In genomic region chr1:24659993-24660665, GRCh38 we compare ENCODE assay signal across 20 cellular contexts. TPM values are rescaled to one million over a fixed set of nuclear protein-coding genes. Genes with fewer than 3 reads are reported as not detected.
DNase-seq lines count a peak whose midpoint lies in the region; ATAC-seq lines count a peak whose summit lies in the region.
"Had no signal": no experiment of that assay in that cellular context is flagged by ENCODE, and none has a peak within 500 bp of the region (broad histone marks: within the 10 kb centered on the region; RNA-seq: fewer than 3 reads in every experiment).

No MANE protein-coding gene starts in this region.

- no peaks in the 10 kb centered on the region for H3K9me3 Mint-ChIP-seq in activated T-cell treated with anti-CD3 and anti-CD28 coated beads, Interleukin-2, amount 50 U/mL, for 72 hours
- no peaks in the 10 kb centered on the region for H3K9me3 Mint-ChIP-seq in activated T-helper 17 cell treated with anti-CD3 and anti-CD28 coated beads, Interleukin-2, amount 50 U/mL, for 72 hours
- no peaks in the 10 kb centered on the region for H3K9me3 Mint-ChIP-seq in immature natural killer cell
- no peaks in the 10 kb centered on the region for H3K9me3 Mint-ChIP-seq in stimulated activated naive CD8-positive, alpha-beta T cell treated with anti-CD3 and anti-CD28 coated beads, Interleukin-15, amount 100 ng/mL, for 72 hours
- H3K9me3 Mint-ChIP-seq: H9 had no signal

- ATAC-seq in activated T-cell treated with anti-CD3 and anti-CD28 coated beads, Interleukin-2, amount 50 U/mL, for 72 hours (replicated peaks in 1 of 2): no peak
- ATAC-seq in activated T-helper 17 cell treated with anti-CD3 and anti-CD28 coated beads, Interleukin-2, amount 50 U/mL, for 72 hours (replicated peaks): no peak
- no peak for ATAC-seq in stimulated activated naive CD8-positive, alpha-beta T cell treated with anti-CD3 and anti-CD28 coated beads, Interleukin-15, amount 100 ng/mL, for 72 hours
- ATAC-seq in HG03135 (IDR thresholded peaks at IDR 0.05; ENCODE audit: unreplicated experiment): no peak
- ATAC-seq: A549, gastroesophageal sphincter, Panc1 had no signal

- no peaks in the 10 kb centered on the region for H3K27me3 Mint-ChIP-seq in activated T-cell treated with anti-CD3 and anti-CD28 coated beads, Interleukin-2, amount 50 U/mL, for 72 hours (ENCODE audit: low read depth)
- H3K27me3 Mint-ChIP-seq in activated T-helper 17 cell treated with anti-CD3 and anti-CD28 coated beads, Interleukin-2, amount 50 U/mL, for 72 hours: no peaks in the 10 kb centered on the region
- H3K27me3 Mint-ChIP-seq in immature natural killer cell (ENCODE audit: low read depth in 3 of 3): peaks cover 0 to 2% (median 0%) of the 10 kb centered on the region in 3 donors
- no peaks in the 10 kb centered on the region for H3K27me3 Mint-ChIP-seq in stimulated activated naive CD8-positive, alpha-beta T cell treated with anti-CD3 and anti-CD28 coated beads, Interleukin-15, amount 100 ng/mL, for 72 hours

- H3K4me1 Mint-ChIP-seq in activated T-cell treated with anti-CD3 and anti-CD28 coated beads, Interleukin-2, amount 50 U/mL, for 72 hours (ENCODE audit: low read depth): peaks cover 30% of the 10 kb centered on the region
- H3K4me1 Mint-ChIP-seq in activated T-helper 17 cell treated with anti-CD3 and anti-CD28 coated beads, Interleukin-2, amount 50 U/mL, for 72 hours: peaks cover 8% of the 10 kb centered on the region
- H3K4me1 Mint-ChIP-seq in immature natural killer cell: peaks cover 8 to 39% of the 10 kb centered on the region in 2 donors
- H3K4me1 Mint-ChIP-seq in stimulated activated naive CD8-positive, alpha-beta T cell treated with anti-CD3 and anti-CD28 coated beads, Interleukin-15, amount 100 ng/mL, for 72 hours: peaks cover 46% of the 10 kb centered on the region
- H3K4me1 Mint-ChIP-seq: H9 had no signal

- DNase-seq in activated T-cell treated with anti-CD3 and anti-CD28 coated beads, Interleukin-2, amount 50 U/mL, for 72 hours: no peak
- DNase-seq in activated T-cell treated with anti-CD3 and anti-CD28 coated beads for 4 hours (no peak), immature natural killer cell (no peak), HuH-7 (ENCODE audit: low spot score) (no peak), DMS153 (lab: John Stamatoyannopoulos, UW) (no peak)
- DNase-seq in stimulated activated naive CD8-positive, alpha-beta T cell treated with anti-CD3 and anti-CD28 coated beads, Interleukin-15, amount 100 ng/mL, for 72 hours: no peak
- DNase-seq: amniotic stem cell; COR-L47; H9; NCI-H2081 treated with DMSO at 0.1 percent for 48 hours; NCI-H526; occipital lobe; sigmoid colon; stimulated activated CD4-positive, alpha-beta T cell treated with anti-CD3 and anti-CD28 coated beads, Interleukin-4, amount 100 ng/mL, for 24 hours; WERI-Rb-1 had no signal

- peak overlapping the region in 1 of 2 donors; percentile 7 for H3K4me3 Mint-ChIP-seq in activated T-cell treated with anti-CD3 and anti-CD28 coated beads, Interleukin-2, amount 50 U/mL, for 72 hours
- H3K4me3 Mint-ChIP-seq in activated T-helper 17 cell treated with anti-CD3 and anti-CD28 coated beads, Interleukin-2, amount 50 U/mL, for 72 hours: no peak overlapping the region
- H3K4me3 Mint-ChIP-seq in immature natural killer cell: no peak overlapping the region
- no peak overlapping the region for H3K4me3 Mint-ChIP-seq in stimulated activated naive CD8-positive, alpha-beta T cell treated with anti-CD3 and anti-CD28 coated beads, Interleukin-15, amount 100 ng/mL, for 72 hours
- H3K4me3 Mint-ChIP-seq: H9 had no signal

- peak overlapping the region; percentile 91 for H3K27ac Mint-ChIP-seq in activated T-cell treated with anti-CD3 and anti-CD28 coated beads, Interleukin-2, amount 50 U/mL, for 72 hours
- peak overlapping the region; percentile 66 for H3K27ac Mint-ChIP-seq in activated T-helper 17 cell treated with anti-CD3 and anti-CD28 coated beads, Interleukin-2, amount 50 U/mL, for 72 hours
- peak overlapping the region in 4 of 6 donors; percentile 3 to 58 (median 16) for H3K27ac Mint-ChIP-seq in immature natural killer cell
- H3K27ac Mint-ChIP-seq in stimulated activated naive CD8-positive, alpha-beta T cell treated with anti-CD3 and anti-CD28 coated beads, Interleukin-15, amount 100 ng/mL, for 72 hours: peak overlapping the region; percentile 10 to 91

- H3K36me3 Mint-ChIP-seq in activated T-cell treated with anti-CD3 and anti-CD28 coated beads, Interleukin-2, amount 50 U/mL, for 72 hours (ENCODE audit: insufficient read depth in 2 of 2): peaks cover 4 to 45% of the 10 kb centered on the region in 2 donors
- H3K36me3 Mint-ChIP-seq in activated T-helper 17 cell treated with anti-CD3 and anti-CD28 coated beads, Interleukin-2, amount 50 U/mL, for 72 hours (ENCODE audit: low read depth): peaks cover 100% of the 10 kb centered on the region
- H3K36me3 Mint-ChIP-seq in immature natural killer cell: peaks cover 24 to 48% (median 34%) of the 10 kb centered on the region in 3 donors

RNA-seq across cellular contexts. Expression of gene SRRM1, which starts 17.0 kb away (rescaled TPM):
- total RNA-seq in activated T-cell treated with anti-CD3 and anti-CD28 coated beads, Interleukin-2, amount 50 U/mL, for 72 hours: 100 to 1,000 TPM; 187 to 223 TPM
- total RNA-seq in activated T-helper 17 cell treated with anti-CD3 and anti-CD28 coated beads, Interleukin-2, amount 50 U/mL, for 72 hours: 100 to 1,000 TPM; 151 to 223 TPM
- polyA plus RNA-seq in immature natural killer cell: 100 to 1,000 TPM in 2 of 3 donors, 10 to 100 TPM in 1; 41.4 to 266 (median 103) TPM

Comparison
In these comparisons a context has a peak if more than half of its experiments do, and no peak if none do; other contexts are left out.
1. H3K27ac Mint-ChIP-seq: peak in every context shown above with its lines; median percentile 91 in activated T-cell treated with anti-CD3 and anti-CD28 coated beads, Interleukin-2, amount 50 U/mL, for 72 hours; 66 in activated T-helper 17 cell treated with anti-CD3 and anti-CD28 coated beads, Interleukin-2, amount 50 U/mL, for 72 hours; 50 in stimulated activated naive CD8-positive, alpha-beta T cell treated with anti-CD3 and anti-CD28 coated beads, Interleukin-15, amount 100 ng/mL, for 72 hours; 16 in immature natural killer cell.